Comparison of ENCODE assay signal across 14 cellular contexts in the genomic region with DNA sequence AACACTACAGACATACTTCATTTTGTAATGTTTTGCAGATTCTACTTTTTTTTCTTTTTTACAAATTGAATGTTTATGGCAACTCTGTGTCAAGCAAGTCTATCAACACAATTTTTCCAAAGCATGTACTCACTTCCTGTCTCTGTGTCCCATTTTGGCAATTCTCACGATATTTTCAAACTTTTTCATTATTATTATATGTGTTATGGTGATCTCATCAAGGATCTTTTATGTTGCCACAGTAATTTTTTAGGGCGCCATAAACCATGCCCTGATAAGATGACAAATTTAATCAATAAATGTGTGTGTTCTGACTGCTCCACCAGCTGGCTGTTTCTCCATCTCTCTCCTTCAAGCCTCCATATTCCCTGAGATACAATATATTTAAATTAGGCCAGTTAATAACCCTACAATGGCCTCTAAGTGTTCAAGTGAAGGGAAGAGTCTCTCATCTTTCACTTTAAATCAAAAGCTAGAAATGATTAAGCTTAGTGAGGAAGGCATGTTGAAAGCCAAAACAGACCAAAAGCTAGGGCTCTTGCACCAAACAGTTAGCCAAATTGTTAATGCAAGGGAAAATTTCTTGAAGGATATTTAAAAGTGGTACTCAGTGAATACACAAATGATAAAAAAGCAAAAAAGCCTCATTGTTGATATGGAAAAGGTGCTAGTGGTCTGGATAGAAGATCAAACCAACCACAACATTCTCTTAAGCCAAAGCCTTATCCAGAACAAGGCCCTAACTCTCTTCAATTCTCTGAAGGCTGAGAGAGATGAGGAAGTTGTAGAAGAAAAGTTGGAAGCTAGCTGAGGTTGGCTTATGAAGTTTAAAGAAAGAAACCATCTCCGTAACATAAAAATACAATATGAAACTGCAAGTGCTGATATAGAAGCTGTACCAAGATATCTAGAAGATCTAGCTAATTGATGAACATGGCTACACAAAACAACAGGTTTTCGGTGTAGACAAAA.
"Had no signal": no experiment of that assay in that cellular context is flagged by ENCODE, and none has a peak within 500 bp of the region (broad histone marks: within the 10 kb centered on the region; RNA-seq: fewer than 3 reads in every experiment).

No MANE protein-coding gene starts in this region.

- H3K4me1 ChIP-seq: colonic mucosa, tibial artery, vagina had no signal

- H3K36me3 ChIP-seq: colonic mucosa, heart left ventricle, neutrophil, tibial artery, vagina had no signal

- H3K9me3 ChIP-seq: colonic mucosa, heart left ventricle, neutrophil, tibial artery, vagina had no signal

- DNase-seq: activated CD4-positive, alpha-beta T cell treated with anti-CD3 and anti-CD28 coated beads for 1 hour; caudate nucleus; colonic mucosa; effector CD8-positive, alpha-beta T cell; heart left ventricle; left colon; midbrain; retina; tibial artery had no signal

- FAIRE-seq: frontal cortex had no signal

- H3K4me3 ChIP-seq: colonic mucosa, heart left ventricle, lung, SK-N-MC, tibial artery, vagina had no signal

- H3K27me3 ChIP-seq: colonic mucosa, neutrophil, tibial artery, vagina had no signal

- ATAC-seq: heart left ventricle, left colon had no signal

- H3K27ac ChIP-seq: colonic mucosa, heart left ventricle, neutrophil, SK-N-MC, tibial artery, vagina had no signal
